In genomic region chr12:132489602-132490239, GRCh38 we compare ENCODE assay signal across 8 cellular contexts. TPM values are rescaled to one million over a fixed set of nuclear protein-coding genes. Genes with fewer than 3 reads are reported as not detected.
DNase-seq lines count a peak whose midpoint lies in the region; ATAC-seq, FAIRE-seq and TF ChIP-seq lines count a peak whose summit lies in the region.

Gene FBRSL1, plus strand, starts transcription at chr12:132490151.

- H3K27ac Mint-ChIP-seq in CD4-positive, alpha-beta T cell, result peak within 1 kb of the TSS; percentile 97
- H3K27ac Mint-ChIP-seq in activated CD8-positive, alpha-beta memory T cell treated with anti-CD3 and anti-CD28 coated beads, Interleukin-2, amount 10 ng/mL, durations not matched to agents 7 days and 5 days, result peak within 1 kb of the TSS; percentile 95

- intact Hi-C loops in CD4-positive, alpha-beta T cell (cut with DNase I, micrococcal nuclease), result loop anchor here (2.0 to 5.0 kb wide), 3 partner anchors 42 to 302 kb away; no protein-coding TSS in a partner anchor

- peak within 1 kb of the TSS; percentile 91 for H3K4me3 Mint-ChIP-seq in CD4-positive, alpha-beta T cell
- peak within 1 kb of the TSS; percentile 85 for H3K4me3 Mint-ChIP-seq in activated CD8-positive, alpha-beta memory T cell treated with anti-CD3 and anti-CD28 coated beads, Interleukin-2, amount 10 ng/mL, durations not matched to agents 7 days and 5 days

- no peaks in the 10 kb centered on the region for H3K9me3 ChIP-seq in CD4-positive, alpha-beta T cell (ENCODE audit: control insufficient read depth, low read length)
- H3K9me3 ChIP-seq in endocrine pancreas (ENCODE audit: control insufficient read depth, low read length), result no peaks in the 10 kb centered on the region

- POLR2A ChIA-PET in CD4-positive, alpha-beta T cell (lab: Charles Lee), result interaction anchor here (1.0 to 4.6 kb wide), 8 partner anchors 13 to 221 kb away, joined by 3 to 69 read pairs (median 4); partner anchors contain the start of gene PGAM5

- H3K4me1 Mint-ChIP-seq in CD4-positive, alpha-beta T cell (ENCODE audit: low read depth), result peaks cover 71% of the 10 kb centered on the region
- H3K4me1 Mint-ChIP-seq in activated CD8-positive, alpha-beta memory T cell treated with anti-CD3 and anti-CD28 coated beads, Interleukin-2, amount 10 ng/mL, durations not matched to agents 7 days and 5 days, result peaks cover 50% of the 10 kb centered on the region

- H3K27me3 Mint-ChIP-seq in CD4-positive, alpha-beta T cell, result no peaks in the 10 kb centered on the region
- no peaks in the 10 kb centered on the region for H3K27me3 Mint-ChIP-seq in activated CD8-positive, alpha-beta memory T cell treated with anti-CD3 and anti-CD28 coated beads, Interleukin-2, amount 10 ng/mL, durations not matched to agents 7 days and 5 days

- H3K4me3 ChIP-seq in endocrine pancreas (ENCODE audit: control insufficient read depth, insufficient read depth, low read length), result peak within 1 kb of the TSS; percentile 74

- FAIRE-seq in HTR-8/SVneo (lab: Jason Lieb, UNC), result peak; percentile 59

- H3K4me1 ChIP-seq in endocrine pancreas (ENCODE audit: control insufficient read depth, insufficient read depth, low read length), result no peaks in the 10 kb centered on the region

- no peak for TF ChIP-seq CTCF in CD4-positive, alpha-beta T cell (IDR thresholded peaks at IDR 0.05)

- CTCF ChIA-PET in CD4-positive, alpha-beta T cell (lab: Charles Lee), result no interaction called here
- CTCF ChIA-PET in activated CD8-positive, alpha-beta memory T cell treated with anti-CD3 and anti-CD28 coated beads, Interleukin-2, amount 10 ng/mL, durations not matched to agents 7 days and 5 days (lab: Charles Lee), result no interaction called here

- peak; percentile 92 to 97 (median 95) for DNase-seq in CD4-positive, alpha-beta T cell
- peak; percentile 91 for DNase-seq in HTR-8/SVneo (ENCODE audit: insufficient read length, low spot score)
- DNase-seq in NOMO-1 treated with DMSO at 0.1 percent for 48 hours (lab: John Stamatoyannopoulos, UW; ENCODE audit: unreplicated experiment), result peak; percentile 87
- peak; percentile 94 for DNase-seq in activated CD8-positive, alpha-beta memory T cell treated with anti-CD3 and anti-CD28 coated beads, Interleukin-2, amount 10 ng/mL, durations not matched to agents 7 days and 5 days
- DNase-seq in mesenteric fat pad (ENCODE audit: low spot score), result peak; percentile 98
- DNase-seq in stimulated activated CD8-positive, alpha-beta memory T cell treated with anti-CD3 and anti-CD28 coated beads, Interleukin-12 subunit alpha, Interleukin-12 subunit beta, amount 100 ng/mL, for 24 hours (ENCODE audit: extremely low read depth), result peak; percentile 86

- no peaks in the 10 kb centered on the region for H3K9me3 Mint-ChIP-seq in CD4-positive, alpha-beta T cell
- H3K9me3 Mint-ChIP-seq in activated CD8-positive, alpha-beta memory T cell treated with anti-CD3 and anti-CD28 coated beads, Interleukin-2, amount 10 ng/mL, durations not matched to agents 7 days and 5 days (ENCODE audit: low read depth), result no peaks in the 10 kb centered on the region

- peaks cover 14% of the 10 kb centered on the region for H3K36me3 Mint-ChIP-seq in CD4-positive, alpha-beta T cell (ENCODE audit: low read depth)
- no peaks in the 10 kb centered on the region for H3K36me3 Mint-ChIP-seq in activated CD8-positive, alpha-beta memory T cell treated with anti-CD3 and anti-CD28 coated beads, Interleukin-2, amount 10 ng/mL, durations not matched to agents 7 days and 5 days

- no peaks in the 10 kb centered on the region for H3K27me3 ChIP-seq in CD4-positive, alpha-beta T cell (ENCODE audit: control insufficient read depth, insufficient read depth, low read length)
- H3K27me3 ChIP-seq in endocrine pancreas (ENCODE audit: control insufficient read depth, insufficient read depth, low read length), result no peaks in the 10 kb centered on the region

- peak; percentile 76 for ATAC-seq in CD4-positive, alpha-beta T cell (ENCODE audit: poor library complexity)
- ATAC-seq in GM21360 (IDR thresholded peaks at IDR 0.05; ENCODE audit: unreplicated experiment), result peak; percentile 47
- ATAC-seq in activated CD8-positive, alpha-beta memory T cell treated with anti-CD3 and anti-CD28 coated beads, Interleukin-2, amount 10 ng/mL, durations not matched to agents 7 days and 5 days, result peak; percentile 75

- H3K9ac ChIP-seq in endocrine pancreas (ENCODE audit: control insufficient read depth, insufficient read depth, low read length), result peak within 1 kb of the TSS; percentile 93

- no peaks in the 10 kb centered on the region for H3K36me3 ChIP-seq in endocrine pancreas (ENCODE audit: control insufficient read depth, insufficient read depth, low read length)

- peak within 1 kb of the TSS; percentile 83 for H3K27ac ChIP-seq in CD4-positive, alpha-beta T cell (ENCODE audit: low read depth, low read length)

RNA-seq across cellular contexts. Expression of gene FBRSL1, which starts in this region (rescaled TPM):
- total RNA-seq in CD4-positive, alpha-beta T cell, result 10 to 100 TPM; 75.8 to 80.7 TPM
- total RNA-seq in activated CD8-positive, alpha-beta memory T cell treated with anti-CD3 and anti-CD28 coated beads, Interleukin-2, amount 10 ng/mL, durations not matched to agents 7 days and 5 days, result 10 to 100 TPM; 48.1 to 48.6 TPM
- total RNA-seq in mesenteric fat pad, result 30.5 TPM

Comparison
In these comparisons a context has a peak if more than half of its experiments do, and no peak if none do; other contexts are left out.
1. Peak in every context shown above with its lines: DNase-seq, ATAC-seq, H3K4me3 ChIP-seq and H3K27ac ChIP-seq.